In genomic region chr10:123994417-123995081, GRCh38 we compare ENCODE assay signal across 8 cellular contexts.
DNase-seq lines count a peak whose midpoint lies in the region; ATAC-seq and TF ChIP-seq lines count a peak whose summit lies in the region.

No MANE protein-coding gene starts in this region.

- H3K36me3 Mint-ChIP-seq in T-cell (no peaks in the 10 kb centered on the region), progenitor cell of endocrine pancreas (ENCODE audit: insufficient read depth) (no peaks in the 10 kb centered on the region), type B pancreatic cell (peaks cover 10% of the 10 kb centered on the region)

- H3K4me2 ChIP-seq in MM.1S (ENCODE audit: low read depth, low read length): peak overlapping the region; percentile 91

- H3K27me3 Mint-ChIP-seq in T-cell: peaks cover 57 to 72% of the 10 kb centered on the region in 2 donors
- H3K27me3 Mint-ChIP-seq in progenitor cell of endocrine pancreas: peaks cover 69% of the 10 kb centered on the region
- peaks cover 53% of the 10 kb centered on the region for H3K27me3 Mint-ChIP-seq in type B pancreatic cell

- H3K79me2 ChIP-seq in MM.1S (ENCODE audit: low read length): no peaks in the 10 kb centered on the region

- CTCF ChIA-PET in T-cell (lab: Charles Lee): interaction anchor here (0.5 to 5.4 kb wide), 15 partner anchors 10 to 751 kb away, joined by 3 to 73 read pairs (median 6); partner anchors contain the start of gene OAT (in 1 of the 2)

- TF ChIP-seq CTCF in AG09319 (IDR thresholded peaks at IDR 0.05; ENCODE audit: low read depth, low read length) (peak; percentile 92), MM.1S (IDR thresholded peaks at IDR 0.05; ENCODE audit: low read length) (peak; percentile 94), progenitor cell of endocrine pancreas (IDR thresholded peaks at IDR 0.05; ENCODE audit: unreplicated experiment) (peak; percentile 98), type B pancreatic cell (conservative IDR thresholded peaks at IDR 0.05) (peak; percentile 99)

- peaks cover 46% of the 10 kb centered on the region for H3K4me1 ChIP-seq in MM.1S (ENCODE audit: low read length)
- peaks cover 41% of the 10 kb centered on the region for H3K4me1 ChIP-seq in adipocyte (ENCODE audit: control insufficient read depth, insufficient read depth, low read length)

- H3F3A ChIP-seq in MM.1S (ENCODE audit: insufficient read depth, low read length): peaks cover 27% of the 10 kb centered on the region

- H3K9ac ChIP-seq in MM.1S (ENCODE audit: low read length) (no peak overlapping the region), adipocyte (ENCODE audit: low read length) (peak overlapping the region; percentile 83)

- H3K27ac Mint-ChIP-seq in T-cell: no peak overlapping the region
- H3K27ac Mint-ChIP-seq in progenitor cell of endocrine pancreas: no peak overlapping the region
- peak overlapping the region; percentile 81 for H3K27ac Mint-ChIP-seq in type B pancreatic cell

- DNase-seq in AG09319 (ENCODE audit: extremely low read depth, low read depth) (peak; percentile 77), MM.1S (peak; percentile 82), T-cell (peak; percentile 32 to 82 (median 67)), adipocyte (ENCODE audit: low read depth) (peak; percentile 97), left cardiac atrium (peak; percentile 89), progenitor cell of endocrine pancreas (ENCODE audit: low spot score, unreplicated experiment) (peak; percentile 96), type B pancreatic cell (ENCODE audit: extremely low spot score, unreplicated experiment) (peak; percentile 96)

- peaks cover 15 to 20% (median 16%) of the 10 kb centered on the region in 3 donors for H3K4me1 Mint-ChIP-seq in T-cell
- peaks cover 4% of the 10 kb centered on the region for H3K4me1 Mint-ChIP-seq in progenitor cell of endocrine pancreas (ENCODE audit: low read depth)
- peaks cover 18% of the 10 kb centered on the region for H3K4me1 Mint-ChIP-seq in type B pancreatic cell (ENCODE audit: unreplicated experiment)

- no peak overlapping the region for H3K27ac ChIP-seq in MM.1S (ENCODE audit: low read length)

- intact Hi-C loops in left cardiac atrium (cut with DNase I): loop anchor here (1.0 to 10.0 kb wide), 4 partner anchors 268 to 395 kb away; no protein-coding TSS in a partner anchor

- H3K9me3 Mint-ChIP-seq in T-cell (no peaks in the 10 kb centered on the region), progenitor cell of endocrine pancreas (ENCODE audit: low read depth) (no peaks in the 10 kb centered on the region), type B pancreatic cell (no peaks in the 10 kb centered on the region)

- H3K9me2 ChIP-seq in MM.1S (replicated peaks; ENCODE audit: insufficient read depth, low read length): no peaks in the 10 kb centered on the region

- H3K9me3 ChIP-seq in MM.1S (replicated peaks; ENCODE audit: insufficient read depth, low read length): no peaks in the 10 kb centered on the region
- H3K9me3 ChIP-seq in adipocyte (ENCODE audit: control insufficient read depth, low read length): no peaks in the 10 kb centered on the region

- no peaks in the 10 kb centered on the region for H4K20me1 ChIP-seq in MM.1S (ENCODE audit: insufficient read depth, low read length)

- H3K4me3 ChIP-seq in MM.1S (ENCODE audit: low read length) (peak overlapping the region; percentile 46), adipocyte (ENCODE audit: low read length) (peak overlapping the region; percentile 75)

- peaks cover 6% of the 10 kb centered on the region; the same call in 1 of the 2 replicates for H3K27me3 ChIP-seq in MM.1S (replicated peaks; ENCODE audit: insufficient read depth, low read length)
- H3K27me3 ChIP-seq in adipocyte (replicated peaks; ENCODE audit: control insufficient read depth, insufficient read depth, low read length): peaks cover 31% of the 10 kb centered on the region

- ATAC-seq in GM19372 (IDR thresholded peaks at IDR 0.05; ENCODE audit: low read depth, unreplicated experiment): peak; percentile 65
- ATAC-seq in T-cell (replicated peaks in 1 of 4): peak; percentile 77 to 89 (median 82)
- peak; percentile 90 for ATAC-seq in left cardiac atrium

- no peak overlapping the region for H2AFZ ChIP-seq in MM.1S (ENCODE audit: low read length)

- no peaks in the 10 kb centered on the region for H3K36me3 ChIP-seq in MM.1S (replicated peaks; ENCODE audit: insufficient read depth, low read length)
- H3K36me3 ChIP-seq in adipocyte (ENCODE audit: control insufficient read depth, insufficient read depth, low read length, severe bottlenecking): no peaks in the 10 kb centered on the region

- H3K4me3 Mint-ChIP-seq in T-cell: peak overlapping the region; percentile 28 to 67 (median 60)
- H3K4me3 Mint-ChIP-seq in progenitor cell of endocrine pancreas (ENCODE audit: low read depth): peak overlapping the region; percentile 29
- peak overlapping the region; percentile 79 for H3K4me3 Mint-ChIP-seq in type B pancreatic cell

- POLR2A ChIA-PET in T-cell (lab: Charles Lee): interaction anchor here in 1 of 2 donors (0.5 kb wide), 1 partner anchor 1037 kb away, joined by 4 read pairs; no protein-coding TSS in a partner anchor

Comparison
In these comparisons a context has a peak if more than half of its experiments do, and no peak if none do; other contexts are left out.
1. H3K4me3 Mint-ChIP-seq: peak in every context shown above with its lines; median percentile 79 in type B pancreatic cell; 60 in T-cell; 29 in progenitor cell of endocrine pancreas.